Comparison of ENCODE assay signal across 36 cellular contexts in the genomic region with DNA sequence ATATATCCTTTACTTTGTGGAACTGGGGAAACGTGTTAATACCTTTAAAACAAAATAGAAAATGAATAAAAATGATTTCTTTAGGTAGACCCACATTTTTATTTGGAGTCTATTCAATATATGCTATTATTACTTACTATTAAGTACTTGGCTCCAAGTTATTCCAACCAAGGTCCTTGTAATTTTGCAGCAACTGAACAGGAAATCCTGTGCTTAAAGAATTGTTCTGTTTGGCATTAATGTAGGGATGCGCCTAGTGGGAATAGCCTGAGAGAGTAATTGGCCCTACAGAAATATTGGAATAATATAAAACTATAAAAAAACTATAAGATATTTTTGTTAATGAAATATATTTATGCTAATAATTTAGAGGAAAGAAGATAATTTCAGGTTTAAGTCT. TPM values are rescaled to one million over a fixed set of nuclear protein-coding genes. Genes with fewer than 3 reads are reported as not detected.
"Had no signal": no experiment of that assay in that cellular context is flagged by ENCODE, and none has a peak within 500 bp of the region (broad histone marks: within the 10 kb centered on the region; RNA-seq: fewer than 3 reads in every experiment).

No MANE protein-coding gene starts in this region.

- H3K27me3 ChIP-seq: MG63 had no signal

- H3K27ac ChIP-seq: KMS-11 had no signal

- H3K4me2 ChIP-seq: KMS-11 had no signal

- DNase-seq: Karpas-422, Kasumi-1, MG63, MM.1S, MV-4-11, NCI-H1048, NCI-H1092, NCI-H1092 treated with DMSO at 0.1 percent for 48 hours, NCI-H1105, NCI-H1105 treated with DMSO at 0.1 percent for 48 hours, NCI-H1417, NCI-H1417 treated with DMSO at 0.1 percent for 48 hours, NCI-H1436, NCI-H1436 treated with DMSO at 0.1 percent for 48 hours, NCI-H146, NCI-H1694, NCI-H1694 treated with DMSO at 0.1 percent for 48 hours, NCI-H187, NCI-H187 treated with DMSO at 0.1 percent for 48 hours, NCI-H1930, NCI-H2029, NCI-H2029 treated with DMSO at 0.1 percent for 48 hours, NCI-H2081, NCI-H2081 treated with DMSO at 0.1 percent for 48 hours, NCI-H2107, NCI-H2171, NCI-H2227 treated with DMSO at 0.1 percent for 48 hours, NCI-H226, NCI-H345, NCI-H446, NCI-H446 treated with DMSO at 0.1 percent for 48 hours, NCI-H510A had no signal

- H3K9ac ChIP-seq: KMS-11 had no signal

- H3K4me3 ChIP-seq: MG63 had no signal

- H3K9me3 ChIP-seq: MG63 had no signal

- H3K36me3 ChIP-seq: MG63 had no signal

RNA-seq across cellular contexts. Expression of gene ZSWIM2, which starts 22.9 kb away (rescaled TPM):
- total RNA-seq: M059J, MCF 10A, NCI-H460 had no signal
